9 cellular contexts compared by ENCODE assay signal in genomic region chr17:74971069-74971841, GRCh38. TPM values are rescaled to one million over a fixed set of nuclear protein-coding genes. Genes with fewer than 3 reads are reported as not detected.
DNase-seq lines count a peak whose midpoint lies in the region; ATAC-seq and TF ChIP-seq lines count a peak whose summit lies in the region.
"Had no signal": no experiment of that assay in that cellular context is flagged by ENCODE, and none has a peak within 500 bp of the region (broad histone marks: within the 10 kb centered on the region; RNA-seq: fewer than 3 reads in every experiment).

No MANE protein-coding gene starts in this region.

- peak overlapping the region; percentile 57 for H4K8ac ChIP-seq in trophoblast cell (ENCODE audit: low read depth, low read length)

- H3K36me3 Mint-ChIP-seq in CD4-positive, alpha-beta memory T cell, result no peaks in the 10 kb centered on the region

- in situ Hi-C loops in Panc1 (cut with HindIII; ENCODE audit: low pct_unique_long_range_greater_than_20kb, low sequenced_read_pairs), result no loop called here

- no peaks in the 10 kb centered on the region for H3K79me2 ChIP-seq in trophoblast cell (ENCODE audit: control insufficient read depth, insufficient read depth, low read length, poor library complexity)

- peak overlapping the region; percentile 87 for H3K4me2 ChIP-seq in trophoblast cell (ENCODE audit: low read length)

- peaks cover 12% of the 10 kb centered on the region for H3K79me1 ChIP-seq in trophoblast cell (ENCODE audit: low read length)

- H3K9me3 ChIP-seq in CD4-positive, alpha-beta memory T cell (ENCODE audit: control insufficient read depth in 1 of 2, low read length in 2 of 2), result no peaks in the 10 kb centered on the region
- H3K9me3 ChIP-seq in Panc1 (ENCODE audit: control insufficient read depth, insufficient read depth, low read depth, low read length) (no peaks in the 10 kb centered on the region), gastroesophageal sphincter (no peaks in the 10 kb centered on the region), trophoblast cell (ENCODE audit: insufficient read depth, low read depth, low read length) (no peaks in the 10 kb centered on the region)

- H3K27me3 ChIP-seq in CD4-positive, alpha-beta memory T cell (ENCODE audit: insufficient read depth, low read length), result no peaks in the 10 kb centered on the region
- H3K27me3 ChIP-seq in Panc1 (ENCODE audit: control insufficient read depth, insufficient read depth, low read length), result no peaks in the 10 kb centered on the region
- H3K27me3 ChIP-seq in gastroesophageal sphincter, result peaks cover 46% of the 10 kb centered on the region
- H3K27me3 ChIP-seq in trophoblast cell (ENCODE audit: insufficient read depth, low read length), result peaks cover 9% of the 10 kb centered on the region

- no peaks in the 10 kb centered on the region for H3K9me3 Mint-ChIP-seq in CD4-positive, alpha-beta memory T cell

- TF ChIP-seq POLR2A in gastroesophageal sphincter (IDR thresholded peaks at IDR 0.05), result no peak

- peak overlapping the region; percentile 70 for H3K18ac ChIP-seq in trophoblast cell (ENCODE audit: low read length)

- no peak overlapping the region for H3K23ac ChIP-seq in trophoblast cell (ENCODE audit: low read length)

- H4K91ac ChIP-seq in trophoblast cell (ENCODE audit: low read depth, low read length), result peak overlapping the region; percentile 39

- DNase-seq in CD4-positive, alpha-beta memory T cell, result no peak
- DNase-seq in Panc1 (ENCODE audit: low read depth, low spot score), result no peak
- no peak for DNase-seq in trophoblast cell
- no peak for DNase-seq in mesenteric fat pad (ENCODE audit: low spot score)
- DNase-seq in NCI-H526 (lab: John Stamatoyannopoulos, UW), result no peak
- no peak for DNase-seq in stimulated activated CD4-positive, alpha-beta T cell treated with anti-CD3 and anti-CD28 coated beads, Interleukin-15, amount 100 ng/mL, for 24 hours
- no peak for DNase-seq in COLO829 (ENCODE audit: low spot score)
- DNase-seq: GF-D8 had no signal

- peak overlapping the region; percentile 53 for H3K14ac ChIP-seq in trophoblast cell (ENCODE audit: low read length)

- H2AFZ ChIP-seq in trophoblast cell (ENCODE audit: insufficient read depth, low read length, poor library complexity), result no peak overlapping the region

- peak overlapping the region; percentile 56 for H2BK120ac ChIP-seq in trophoblast cell (ENCODE audit: insufficient read depth, low read length, poor library complexity)

- H2BK12ac ChIP-seq in trophoblast cell (ENCODE audit: low read length), result peak overlapping the region; percentile 80

- BruUV-seq in Panc1 (replicated peaks; lab: Mats Ljungman, UMichigan), result no TSS peak

- WGBS in gastroesophageal sphincter (ENCODE audit: low coverage in 1 of 2), 2 donors, result 82 to 100% methylated on average over 1 to 2 of the region's 8 CpGs
- WGBS in trophoblast cell (ENCODE audit: extremely low coverage, insufficient coverage, insufficient read length), result no CpG with 5 or more reads among the region's 8 CpGs

- CTCF ChIA-PET in CD4-positive, alpha-beta memory T cell (lab: Charles Lee; ENCODE audit: partially characterized antibody), result interaction anchor here (1.5 to 6.6 kb wide), 3 partner anchors 12 to 142 kb away, joined by 8 to 80 read pairs (median 8); partner anchors contain the start of gene CDR2L
- CTCF ChIA-PET in Panc1 (lab: Charles Lee), result interaction anchor here (0.5 to 1.8 kb wide), 5 partner anchors 9 to 321 kb away, joined by 3 to 10 read pairs (median 3); no protein-coding TSS in a partner anchor

- no peak overlapping the region for H3K9ac ChIP-seq in trophoblast cell (ENCODE audit: low read length)

- peak overlapping the region in 4 of 7 donors; percentile 52 to 74 (median 64) for H3K27ac Mint-ChIP-seq in CD4-positive, alpha-beta memory T cell

- no peaks in the 10 kb centered on the region for H3K36me3 ChIP-seq in CD4-positive, alpha-beta memory T cell (ENCODE audit: insufficient read depth, low read length)
- H3K36me3 ChIP-seq in Panc1 (ENCODE audit: control insufficient read depth, insufficient read depth, low read length), result no peaks in the 10 kb centered on the region
- H3K36me3 ChIP-seq in gastroesophageal sphincter, result no peaks in the 10 kb centered on the region
- no peaks in the 10 kb centered on the region for H3K36me3 ChIP-seq in trophoblast cell (ENCODE audit: control insufficient read depth in 1 of 2, insufficient read depth in 2 of 2, low read length in 2 of 2)

- peaks cover 4 to 11% (median 7%) of the 10 kb centered on the region in 4 donors for H3K4me1 Mint-ChIP-seq in CD4-positive, alpha-beta memory T cell

- no peak for ATAC-seq in Panc1
- no peak for ATAC-seq in gastroesophageal sphincter

- peak overlapping the region; percentile 39 for H2AK5ac ChIP-seq in trophoblast cell (ENCODE audit: low read length)

- H3K4me3 ChIP-seq in CD4-positive, alpha-beta memory T cell (ENCODE audit: low read length in 2 of 2), result no peak overlapping the region
- peak overlapping the region; percentile 52 to 58 for H3K4me3 ChIP-seq in Panc1 (ENCODE audit: low read depth in 2 of 2, low read length in 2 of 2)
- H3K4me3 ChIP-seq in gastroesophageal sphincter, result peak overlapping the region in 1 of 2 donors; percentile 77
- no peak overlapping the region for H3K4me3 ChIP-seq in trophoblast cell (ENCODE audit: low read depth, low read length)

- H3K4me1 ChIP-seq in CD4-positive, alpha-beta memory T cell (ENCODE audit: insufficient read depth, low read length), result peaks cover 15% of the 10 kb centered on the region
- H3K4me1 ChIP-seq in Panc1 (ENCODE audit: control insufficient read depth, insufficient read depth, low read length), result peaks cover 4% of the 10 kb centered on the region; the same call in 1 of the 2 replicates
- peaks cover 0 to 23% (median 14%) of the 10 kb centered on the region in 3 donors for H3K4me1 ChIP-seq in gastroesophageal sphincter
- H3K4me1 ChIP-seq in trophoblast cell (ENCODE audit: control insufficient read depth in 1 of 2, insufficient read depth in 2 of 2, low read length in 2 of 2), result peaks cover 29 to 33% of the 10 kb centered on the region in 2 experiments

- H3K4me3 Mint-ChIP-seq in CD4-positive, alpha-beta memory T cell, result peak overlapping the region in 7 of 8 donors; percentile 56 to 92 (median 69)

- peak overlapping the region; percentile 41 for H2BK5ac ChIP-seq in trophoblast cell (ENCODE audit: low read depth, low read length, poor library complexity)

- H4K12ac ChIP-seq in trophoblast cell (ENCODE audit: low read depth, low read length), result peak overlapping the region; percentile 49

- H3K4ac ChIP-seq in trophoblast cell (ENCODE audit: low read depth, low read length), result no peak overlapping the region

- TF ChIP-seq CTCF in Panc1 (IDR thresholded peaks at IDR 0.05) (no peak), gastroesophageal sphincter (IDR thresholded peaks at IDR 0.05) (no peak)

- POLR2A ChIA-PET in CD4-positive, alpha-beta memory T cell (lab: Charles Lee; ENCODE audit: partially characterized antibody), result interaction anchor here (1.4 to 2.3 kb wide), 6 partner anchors 10 to 231 kb away, joined by 4 to 12 read pairs (median 6); partner anchors contain the start of gene CDR2L
- POLR2A ChIA-PET in Panc1 (lab: Charles Lee), result no interaction called here

- intact Hi-C loops in CD4-positive, alpha-beta memory T cell (cut with micrococcal nuclease), result no loop called here
- intact Hi-C loops in Panc1 (cut with micrococcal nuclease; ENCODE audit: unreplicated experiment), result loop anchor here (10.0 kb wide), 1 partner anchor 134 kb away; the partner anchor contains the start of gene ARMC7

- peaks cover 3 to 5% of the 10 kb centered on the region in 2 donors for H3K27me3 Mint-ChIP-seq in CD4-positive, alpha-beta memory T cell

- no peak for TF ChIP-seq EP300 in gastroesophageal sphincter (IDR thresholded peaks at IDR 0.05)

- no peak overlapping the region for H3K27ac ChIP-seq in CD4-positive, alpha-beta memory T cell (ENCODE audit: low read depth, low read length)
- H3K27ac ChIP-seq in Panc1 (ENCODE audit: low read length), result no peak overlapping the region
- H3K27ac ChIP-seq in gastroesophageal sphincter, result peak overlapping the region in 3 of 4 donors; percentile 22 to 75 (median 45)
- H3K27ac ChIP-seq in trophoblast cell (ENCODE audit: low read depth, low read length), result no peak overlapping the region

RNA-seq across cellular contexts. Expression of gene HID1, which starts 1.3 kb away (rescaled TPM):
- total RNA-seq in CD4-positive, alpha-beta memory T cell, result 10 to 100 TPM; 17.5 to 19.5 TPM
- polyA plus RNA-seq in CD4-positive, alpha-beta memory T cell, result 1 to 10 TPM; 3.0 to 5.1 TPM
- total RNA-seq in Panc1 (2021; ENCODE audit: unreplicated experiment), result 10.9 TPM
- 16.6 TPM for polyA plus RNA-seq in Panc1 (2012; ENCODE audit: insufficient read length)
- 10 to 100 TPM in 2 of 4 donors, 1 to 10 TPM in 2; 4.6 to 21.9 (median 10.8) TPM for total RNA-seq in gastroesophageal sphincter
- polyA plus RNA-seq in trophoblast cell (2013), result 22.3 and 23.4 TPM in 2 replicates
- total RNA-seq in mesenteric fat pad, result 14.4 TPM

RNA-seq across cellular contexts. Expression of gene CDR2L, which starts 16.2 kb away (rescaled TPM):
- total RNA-seq in CD4-positive, alpha-beta memory T cell, result under 1 TPM; 0.08 to 0.20 TPM
- polyA plus RNA-seq in CD4-positive, alpha-beta memory T cell, result not detected
- total RNA-seq in Panc1 (2021; ENCODE audit: unreplicated experiment), result 32.0 TPM
- 33.7 TPM for polyA plus RNA-seq in Panc1 (2012; ENCODE audit: insufficient read length)
- 10 to 100 TPM; 11.8 to 35.3 (median 18.1) TPM for total RNA-seq in gastroesophageal sphincter
- 12.8 and 13.2 TPM in 2 replicates for polyA plus RNA-seq in trophoblast cell (2013)
- total RNA-seq in mesenteric fat pad, result 29.9 TPM

RNA-seq across cellular contexts. Expression of gene OTOP3, which starts 35.6 kb away (rescaled TPM):
- total RNA-seq in CD4-positive, alpha-beta memory T cell, result not detected
- not detected for polyA plus RNA-seq in CD4-positive, alpha-beta memory T cell
- total RNA-seq in Panc1 (2021; ENCODE audit: unreplicated experiment), result not detected
- polyA plus RNA-seq in Panc1 (2012; ENCODE audit: insufficient read length), result not detected
- total RNA-seq in gastroesophageal sphincter, result under 1 TPM in 2 of 4 donors, not detected in 2; 0.31 to 0.82 TPM
- not detected in 2 replicates for polyA plus RNA-seq in trophoblast cell (2013)
- not detected for total RNA-seq in mesenteric fat pad

RNA-seq across cellular contexts. Expression of gene MRPL58, which starts 41.2 kb away (rescaled TPM):
- total RNA-seq in CD4-positive, alpha-beta memory T cell, result 10 to 100 TPM; 22.6 to 26.7 TPM
- 10 to 100 TPM; 56.5 to 62.2 TPM for polyA plus RNA-seq in CD4-positive, alpha-beta memory T cell
- total RNA-seq in Panc1 (2021; ENCODE audit: unreplicated experiment) (55.2 TPM), gastroesophageal sphincter (100 to 1,000 TPM in 1 of 4 donors, 10 to 100 TPM in 3; 36.6 to 112 (median 50.5) TPM), mesenteric fat pad (26.4 TPM)
- 44.5 TPM for polyA plus RNA-seq in Panc1 (2012; ENCODE audit: insufficient read length)
- polyA plus RNA-seq in trophoblast cell (2013), result 24.9 and 25.0 TPM in 2 replicates

RNA-seq across cellular contexts. Expression of gene OTOP2, which starts 47.2 kb away (rescaled TPM):
- not detected for total RNA-seq in CD4-positive, alpha-beta memory T cell
- not detected for polyA plus RNA-seq in CD4-positive, alpha-beta memory T cell
- total RNA-seq in Panc1 (2021; ENCODE audit: unreplicated experiment) (not detected), gastroesophageal sphincter (not detected), mesenteric fat pad (not detected)
- not detected for polyA plus RNA-seq in Panc1 (2012; ENCODE audit: insufficient read length)
- polyA plus RNA-seq in trophoblast cell (2013), result not detected in 2 replicates

Comparison
In these comparisons a context has a peak if more than half of its experiments do, and no peak if none do; other contexts are left out.
1. H3K27ac ChIP-seq: peak in gastroesophageal sphincter (3 of 4); none in CD4-positive, alpha-beta memory T cell (single experiment), Panc1 (single experiment) and trophoblast cell (single experiment).
2. H3K4me3 ChIP-seq: peak in Panc1 (2 of 2); none in CD4-positive, alpha-beta memory T cell (0 of 2) and trophoblast cell (single experiment).
3. RNA of gene CDR2L, which starts 16.2 kb away (total RNA-seq): 32.0 TPM in Panc1 (single experiment), 29.9 TPM in mesenteric fat pad (single experiment) and 11.8 to 35.3 TPM in gastroesophageal sphincter; 0.08 to 0.20 TPM in CD4-positive, alpha-beta memory T cell; every median in the first group is over 10 times any median in the second.